ENCODE assay signal across 25 cellular contexts in the genomic region with DNA sequence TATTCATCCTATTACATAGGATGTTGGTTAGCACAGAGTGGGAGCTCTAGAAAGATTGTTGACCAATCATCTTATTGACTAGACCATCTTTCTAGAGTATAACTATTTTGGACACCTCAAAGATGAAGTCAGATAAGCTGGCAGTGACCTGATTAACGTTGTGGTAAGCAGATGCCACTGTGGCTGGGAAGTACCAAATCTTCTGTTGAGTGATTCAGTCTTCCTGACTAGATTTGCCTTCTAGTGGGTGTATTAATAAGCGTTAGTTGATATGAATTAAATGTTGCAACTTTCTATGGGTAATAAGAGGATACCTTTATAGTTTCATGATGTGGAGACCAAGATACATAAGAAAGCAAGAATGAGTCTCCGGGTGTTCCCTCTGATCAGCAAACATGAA.
"Had no signal": no experiment of that assay in that cellular context is flagged by ENCODE, and none has a peak within 500 bp of the region (broad histone marks: within the 10 kb centered on the region; RNA-seq: fewer than 3 reads in every experiment).

No MANE protein-coding gene starts in this region.

- H3K36me3 ChIP-seq: ovary had no signal

- H3K9me3 ChIP-seq: left lung, lower lobe of right lung, ovary, right atrium auricular region, right lobe of liver, suprapubic skin, thoracic aorta, tibial artery, upper lobe of right lung had no signal

- H3K27ac ChIP-seq: left lung, lower lobe of right lung, ovary, right atrium auricular region, right lobe of liver, skin epidermis, suprapubic skin, thoracic aorta, tibial artery, upper lobe of right lung had no signal

- H3K27me3 ChIP-seq: left lung, ovary, right atrium auricular region, right lobe of liver, suprapubic skin, tibial artery, upper lobe of right lung had no signal

- DNase-seq: hypothalamus; immature natural killer cell; kidney; left colon; left lung; lower lobe of right lung; mammary epithelial cell; mesenchymal stem cell; naive thymus-derived CD8-positive, alpha-beta T cell; ovary; right lobe of liver; stimulated activated CD4-positive, alpha-beta T cell treated with anti-CD3 and anti-CD28 coated beads, Interleukin-12 subunit alpha, Interleukin-12 subunit beta, amount 100 ng/mL, for 4 hours; stimulated activated CD4-positive, alpha-beta T cell treated with anti-CD3 and anti-CD28 coated beads, Interleukin-15, amount 100 ng/mL, for 24 hours; stimulated activated CD4-positive, alpha-beta T cell treated with anti-CD3 and anti-CD28 coated beads, Interleukin-2, amount 100 ng/mL, for 24 hours; stimulated activated CD4-positive, alpha-beta T cell treated with anti-CD3 and anti-CD28 coated beads, Interleukin-4, amount 100 ng/mL, for 1 hour; stimulated activated naive CD4-positive, alpha-beta T cell; tibial artery; trophoblast cell; upper lobe of right lung had no signal

- FAIRE-seq: islet of Langerhans, kidney, urothelium cell line had no signal

- H3K4me1 ChIP-seq: lower lobe of right lung, right atrium auricular region, right lobe of liver, suprapubic skin, tibial artery, upper lobe of right lung had no signal

- ATAC-seq: left colon; left lung; lower lobe of right lung; naive thymus-derived CD8-positive, alpha-beta T cell; right lobe of liver; upper lobe of right lung had no signal

- H3K4me3 ChIP-seq: left lung, lower lobe of right lung, ovary, right atrium auricular region, right lobe of liver, skin epidermis, suprapubic skin, thoracic aorta, tibial artery, upper lobe of right lung had no signal
